ENCODE assay signal across 8 cellular contexts in the genomic region with DNA sequence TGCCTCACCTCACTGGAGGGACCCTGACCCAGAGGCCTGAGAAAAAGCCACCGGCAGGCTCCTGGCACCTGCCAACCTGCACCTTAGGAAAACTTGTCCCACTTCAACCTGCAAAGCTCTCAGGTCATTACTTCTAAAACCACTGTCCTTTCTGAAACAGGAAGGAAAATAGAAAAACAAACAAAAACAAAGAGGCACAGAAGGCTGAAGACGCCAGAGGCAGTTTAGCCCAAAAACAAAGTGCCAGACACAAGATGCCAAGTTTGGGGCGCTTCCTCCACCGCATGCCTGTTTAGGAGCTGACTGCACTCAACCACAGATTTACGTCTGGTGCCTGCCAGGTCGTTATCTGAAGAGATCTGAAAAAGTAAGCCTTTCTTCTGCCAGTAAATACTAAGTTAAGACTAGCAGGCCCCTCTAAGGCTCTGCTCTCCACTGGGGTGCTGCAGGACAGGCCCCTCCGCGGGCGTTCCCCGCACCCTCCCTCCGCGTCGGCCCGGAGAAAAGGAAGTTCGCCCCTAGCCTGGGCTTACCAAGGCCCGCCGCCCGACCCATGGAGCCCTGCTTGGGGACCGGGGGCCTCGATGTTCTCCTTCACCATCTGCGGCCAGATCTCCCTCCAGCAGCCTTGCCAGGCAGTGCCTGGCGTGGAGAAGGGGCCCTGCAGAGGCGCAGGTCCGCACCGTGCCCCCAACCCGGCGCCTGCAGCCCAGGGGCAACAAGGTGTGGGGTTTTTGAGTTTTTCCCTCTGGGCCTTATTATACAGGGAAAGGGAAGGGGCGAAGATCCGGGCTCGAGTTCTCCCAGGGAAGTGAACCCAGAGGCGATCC. TPM values are rescaled to one million over a fixed set of nuclear protein-coding genes. Genes with fewer than 3 reads are reported as not detected.
DNase-seq lines count a peak whose midpoint lies in the region; FAIRE-seq lines count a peak whose summit lies in the region.

No MANE protein-coding gene starts in this region.

- peak overlapping the region; percentile 67 to 88 (median 69) for H3K27ac Mint-ChIP-seq in IgD-negative memory B cell
- H3K27ac Mint-ChIP-seq in stimulated activated naive CD8-positive, alpha-beta T cell treated with anti-CD3 and anti-CD28 coated beads, Interleukin-15, Interleukin-2, amounts not matched to agents 100 ng/mL and 50 ng/mL, for 24 hours: no peak overlapping the region

- peaks cover 0 to 17% (median 0%) of the 10 kb centered on the region in 3 donors for H3K4me1 Mint-ChIP-seq in IgD-negative memory B cell
- peaks cover 24% of the 10 kb centered on the region for H3K4me1 Mint-ChIP-seq in stimulated activated naive CD8-positive, alpha-beta T cell treated with anti-CD3 and anti-CD28 coated beads, Interleukin-15, Interleukin-2, amounts not matched to agents 100 ng/mL and 50 ng/mL, for 24 hours (ENCODE audit: low read depth)

- FAIRE-seq in HTR-8/SVneo (lab: Jason Lieb, UNC): no peak

- H3K4me3 Mint-ChIP-seq in IgD-negative memory B cell: peak overlapping the region in 3 of 4 donors; percentile 82 to 96 (median 88)
- peak overlapping the region; percentile 85 for H3K4me3 Mint-ChIP-seq in stimulated activated naive CD8-positive, alpha-beta T cell treated with anti-CD3 and anti-CD28 coated beads, Interleukin-15, Interleukin-2, amounts not matched to agents 100 ng/mL and 50 ng/mL, for 24 hours

- H3K27me3 Mint-ChIP-seq in IgD-negative memory B cell: no peaks in the 10 kb centered on the region
- H3K27me3 Mint-ChIP-seq in stimulated activated naive CD8-positive, alpha-beta T cell treated with anti-CD3 and anti-CD28 coated beads, Interleukin-15, Interleukin-2, amounts not matched to agents 100 ng/mL and 50 ng/mL, for 24 hours: peaks cover 8% of the 10 kb centered on the region

- peaks cover 0 to 2% (median 0%) of the 10 kb centered on the region in 3 donors for H3K9me3 Mint-ChIP-seq in IgD-negative memory B cell
- no peaks in the 10 kb centered on the region for H3K9me3 Mint-ChIP-seq in stimulated activated naive CD8-positive, alpha-beta T cell treated with anti-CD3 and anti-CD28 coated beads, Interleukin-15, Interleukin-2, amounts not matched to agents 100 ng/mL and 50 ng/mL, for 24 hours

- no peaks in the 10 kb centered on the region for H3K36me3 Mint-ChIP-seq in IgD-negative memory B cell
- H3K36me3 Mint-ChIP-seq in stimulated activated naive CD8-positive, alpha-beta T cell treated with anti-CD3 and anti-CD28 coated beads, Interleukin-15, Interleukin-2, amounts not matched to agents 100 ng/mL and 50 ng/mL, for 24 hours (ENCODE audit: low read depth): peaks cover 44% of the 10 kb centered on the region

- peak; percentile 68 for DNase-seq in activated CD8-positive, alpha-beta memory T cell treated with anti-CD3 and anti-CD28 coated beads, Interleukin-2, amount 50 U/mL, for 48 hours
- no peak for DNase-seq in activated CD8-positive, alpha-beta memory T cell treated with anti-CD3 and anti-CD28 coated beads, Interleukin-2, amount 50 U/mL, for 4 hours
- peak; percentile 9 for DNase-seq in amniotic epithelial cell (ENCODE audit: low read depth)
- DNase-seq in iPS-NIHi11 (ENCODE audit: low spot score): peak; percentile 13
- DNase-seq in NCI-H748 treated with DMSO at 0.1 percent for 48 hours (lab: John Stamatoyannopoulos, UW): no peak
- DNase-seq in HTR-8/SVneo (ENCODE audit: insufficient read length, low spot score): no peak

RNA-seq across cellular contexts. Expression of gene GOLGA8A, which starts 1.3 kb away (rescaled TPM):
- 2.8 TPM for polyA plus RNA-seq in IgD-negative memory B cell

Comparison
In these comparisons a context has a peak if more than half of its experiments do, and no peak if none do; other contexts are left out.
1. DNase-seq: peak in activated CD8-positive, alpha-beta memory T cell treated with anti-CD3 and anti-CD28 coated beads, Interleukin-2, amount 50 U/mL, for 48 hours (single experiment), amniotic epithelial cell (single experiment) and iPS-NIHi11 (single experiment); none in activated CD8-positive, alpha-beta memory T cell treated with anti-CD3 and anti-CD28 coated beads, Interleukin-2, amount 50 U/mL, for 4 hours (single experiment), NCI-H748 treated with DMSO at 0.1 percent for 48 hours (single experiment) and HTR-8/SVneo (single experiment).